11 cellular contexts compared by ENCODE assay signal in the genomic region with DNA sequence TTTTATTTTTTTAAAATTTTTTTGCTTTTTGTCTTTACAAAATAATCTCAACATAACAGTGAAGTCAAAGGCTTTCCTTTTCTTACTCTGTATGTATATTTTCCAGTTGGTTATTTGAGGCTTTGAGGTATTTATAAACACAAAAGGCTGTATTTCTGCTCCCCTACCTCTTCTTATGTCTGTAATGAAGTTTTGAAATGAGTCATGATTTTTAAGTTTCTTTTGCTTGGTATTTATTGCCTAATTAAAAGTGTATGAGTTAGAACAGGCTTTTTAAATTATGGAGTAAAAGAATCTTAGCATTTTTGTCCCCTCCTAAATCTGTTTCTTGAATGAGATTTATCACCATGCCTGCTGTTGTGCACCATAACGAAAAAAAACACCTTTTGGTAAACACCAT.
DNase-seq lines count a peak whose midpoint lies in the region; ATAC-seq and TF ChIP-seq lines count a peak whose summit lies in the region.
"Had no signal": no experiment of that assay in that cellular context is flagged by ENCODE, and none has a peak within 500 bp of the region (broad histone marks: within the 10 kb centered on the region; RNA-seq: fewer than 3 reads in every experiment).

No MANE protein-coding gene starts in this region.

- no peak for TF ChIP-seq CTCF in dorsolateral prefrontal cortex (IDR thresholded peaks at IDR 0.05 in 54 of 56, conservative IDR thresholded peaks at IDR 0.05 in 2 of 56; ENCODE audit: low read depth in 1 of 56, partially characterized antibody in 56 of 56)
- no peak for TF ChIP-seq CTCF in ascending aorta (IDR thresholded peaks at IDR 0.05)

- H3K9ac ChIP-seq in adipocyte (ENCODE audit: low read length), result no peak overlapping the region

- H3K9me3 ChIP-seq in adipocyte (ENCODE audit: control insufficient read depth, low read length) (no peaks in the 10 kb centered on the region), ascending aorta (no peaks in the 10 kb centered on the region)
- H3K9me3 ChIP-seq: pancreas had no signal

- H3K36me3 ChIP-seq in adipocyte (ENCODE audit: control insufficient read depth, insufficient read depth, low read length, severe bottlenecking) (peaks cover 29% of the 10 kb centered on the region), ascending aorta (peaks cover 3 to 15% of the 10 kb centered on the region in 2 donors)

- intact Hi-C loops in dorsolateral prefrontal cortex (cut with DNase I), result loop anchor here (5.0 to 10.0 kb wide), 3 partner anchors 60 to 180 kb away; a partner anchor contains a TSS
- intact Hi-C loops in ascending aorta (cut with DNase I), result no loop called here

- DNase-seq in adipocyte (ENCODE audit: low read depth) (peak; percentile 44), dorsolateral prefrontal cortex (no peak), ascending aorta (ENCODE audit: low spot score in 2 of 2) (no peak), SHP77 (lab: John Stamatoyannopoulos, UW) (no peak)
- DNase-seq: pancreas, SIG-M5 had no signal

- H3K27ac ChIP-seq in dorsolateral prefrontal cortex (peak overlapping the region in 9 of 59 donors; percentile 11 to 94 (median 88)), ascending aorta (no peak overlapping the region)
- H3K27ac ChIP-seq: HL-60, pancreas had no signal

- ATAC-seq in GM18517 (IDR thresholded peaks at IDR 0.05; ENCODE audit: unreplicated experiment) (peak; percentile 45), GM21423 (IDR thresholded peaks at IDR 0.05; ENCODE audit: unreplicated experiment) (peak; percentile 34), HG03196 (IDR thresholded peaks at IDR 0.05; ENCODE audit: unreplicated experiment) (peak; percentile 28), HG02763 (IDR thresholded peaks at IDR 0.05; ENCODE audit: unreplicated experiment) (no peak)
- ATAC-seq: pancreas had no signal

- H3K4me1 ChIP-seq in adipocyte (ENCODE audit: control insufficient read depth, insufficient read depth, low read length) (peaks cover 22% of the 10 kb centered on the region), ascending aorta (no peaks in the 10 kb centered on the region)

- H3K4me3 ChIP-seq in adipocyte (ENCODE audit: low read length) (no peak overlapping the region), dorsolateral prefrontal cortex (no peak overlapping the region), ascending aorta (no peak overlapping the region)
- H3K4me3 ChIP-seq: pancreas had no signal

- no peaks in the 10 kb centered on the region for H3K27me3 ChIP-seq in adipocyte (replicated peaks; ENCODE audit: control insufficient read depth, insufficient read depth, low read length)
- no peaks in the 10 kb centered on the region for H3K27me3 ChIP-seq in dorsolateral prefrontal cortex
- H3K27me3 ChIP-seq in ascending aorta, result no peaks in the 10 kb centered on the region
- H3K27me3 ChIP-seq: pancreas had no signal
